9 cellular contexts compared by ENCODE assay signal in genomic region chr1:184743062-184743756, GRCh38. TPM values are rescaled to one million over a fixed set of nuclear protein-coding genes. Genes with fewer than 3 reads are reported as not detected.
DNase-seq lines count a peak whose midpoint lies in the region; ATAC-seq, FAIRE-seq and TF ChIP-seq lines count a peak whose summit lies in the region.
"Had no signal": no experiment of that assay in that cellular context is flagged by ENCODE, and none has a peak within 500 bp of the region (broad histone marks: within the 10 kb centered on the region; RNA-seq: fewer than 3 reads in every experiment).

No MANE protein-coding gene starts in this region.

- H3K4me1 Mint-ChIP-seq in activated T-cell treated with anti-CD3 and anti-CD28 coated beads, Interleukin-2, amount 50 U/mL, for 24 hours (ENCODE audit: low read depth), result peaks cover 65% of the 10 kb centered on the region
- H3K4me1 Mint-ChIP-seq in T-helper 17 cell, result peaks cover 42% of the 10 kb centered on the region

- H3K27me3 Mint-ChIP-seq in activated T-cell treated with anti-CD3 and anti-CD28 coated beads, Interleukin-2, amount 50 U/mL, for 24 hours, result no peaks in the 10 kb centered on the region
- no peaks in the 10 kb centered on the region for H3K27me3 Mint-ChIP-seq in T-helper 17 cell

- H3K27ac Mint-ChIP-seq in activated T-cell treated with anti-CD3 and anti-CD28 coated beads, Interleukin-2, amount 50 U/mL, for 24 hours, result peak overlapping the region; percentile 80
- H3K27ac Mint-ChIP-seq in T-helper 17 cell, result peak overlapping the region; percentile 94

- TF ChIP-seq CTCF in pancreas (IDR thresholded peaks at IDR 0.05), result no peak
- no peak for TF ChIP-seq CTCF in testis (IDR thresholded peaks at IDR 0.05)

- no peak overlapping the region for H3K4me3 Mint-ChIP-seq in activated T-cell treated with anti-CD3 and anti-CD28 coated beads, Interleukin-2, amount 50 U/mL, for 24 hours
- H3K4me3 Mint-ChIP-seq in T-helper 17 cell, result peak overlapping the region; percentile 65

- H3K27ac ChIP-seq in pancreas (no peak overlapping the region), testis (no peak overlapping the region)

- peaks cover 27 to 44% (median 36%) of the 10 kb centered on the region in 3 donors for H3K4me1 ChIP-seq in pancreas
- no peaks in the 10 kb centered on the region for H3K4me1 ChIP-seq in testis

- intact Hi-C loops in pancreas (cut with DNase I), result no loop called here
- intact Hi-C loops in testis (cut with DNase I; ENCODE audit: low total_unique reads), result no loop called here

- no peak for DNase-seq in activated T-cell treated with anti-CD3 and anti-CD28 coated beads, Interleukin-2, amount 50 U/mL, for 24 hours
- no peak for DNase-seq in activated T-cell treated with anti-CD3 and anti-CD28 coated beads, Interleukin-2, amount 50 U/mL, for 1 hour
- no peak for DNase-seq in T-helper 17 cell
- no peak for DNase-seq in pancreas
- no peak for DNase-seq in H7
- DNase-seq in NOMO-1 (lab: John Stamatoyannopoulos, UW; ENCODE audit: unreplicated experiment in 2 of 2), result no peak
- DNase-seq in testis, result no peak

- H3K9me3 ChIP-seq in T-helper 17 cell (ENCODE audit: control insufficient read depth, low read length, poor library complexity, severe bottlenecking) (no peaks in the 10 kb centered on the region), pancreas (no peaks in the 10 kb centered on the region), testis (no peaks in the 10 kb centered on the region)

- no peaks in the 10 kb centered on the region for H3K27me3 ChIP-seq in pancreas
- H3K27me3 ChIP-seq in H7 (ENCODE audit: control insufficient read depth, insufficient read depth, low read length), result no peaks in the 10 kb centered on the region
- no peaks in the 10 kb centered on the region for H3K27me3 ChIP-seq in testis

- 39 to 48% methylated on average over 2 of the region's 2 CpGs for WGBS in pancreas, 2 donors
- WGBS in testis, 2 donors, result 76 to 80% methylated on average over 2 of the region's 2 CpGs

- H3K36me3 Mint-ChIP-seq in activated T-cell treated with anti-CD3 and anti-CD28 coated beads, Interleukin-2, amount 50 U/mL, for 24 hours (ENCODE audit: low read depth), result peaks cover 52% of the 10 kb centered on the region
- H3K36me3 Mint-ChIP-seq in T-helper 17 cell (ENCODE audit: low read depth), result no peaks in the 10 kb centered on the region

- no peak overlapping the region for H3K4me3 ChIP-seq in pancreas
- H3K4me3 ChIP-seq in H7 (ENCODE audit: insufficient read depth, low read depth, low read length), result no peak overlapping the region
- no peak overlapping the region for H3K4me3 ChIP-seq in testis
- H3K4me3 ChIP-seq: lung had no signal

- FAIRE-seq in pancreas (lab: Jason Lieb, UNC), result no peak

- H3K36me3 ChIP-seq in pancreas (no peaks in the 10 kb centered on the region), H7 (replicated peaks; ENCODE audit: control insufficient read depth, insufficient read depth, low read length) (no peaks in the 10 kb centered on the region), testis (ENCODE audit: low read depth, missing control alignments) (no peaks in the 10 kb centered on the region)

- no peaks in the 10 kb centered on the region for H3K9me3 Mint-ChIP-seq in activated T-cell treated with anti-CD3 and anti-CD28 coated beads, Interleukin-2, amount 50 U/mL, for 24 hours

- TF ChIP-seq POLR2A in testis (IDR thresholded peaks at IDR 0.05), result no peak

- ATAC-seq in HG02852 (IDR thresholded peaks at IDR 0.05; ENCODE audit: unreplicated experiment) (peak; percentile 50), T-helper 17 cell (peak; percentile 92), pancreas (peak in 3 of 4 donors; percentile 15 to 44 (median 29))

RNA-seq across cellular contexts. Expression of gene EDEM3, which starts 11.4 kb away (rescaled TPM):
- total RNA-seq in T-helper 17 cell, result 10 to 100 TPM; 25.8 to 40.4 TPM
- total RNA-seq in pancreas, result 10 to 100 TPM; 29.8 to 46.7 (median 38.0) TPM
- 10 to 100 TPM; 12.1 to 15.5 TPM for polyA plus RNA-seq in pancreas
- 14.5 and 21.1 TPM in 2 replicates for total RNA-seq in H7 (2014; rRNA removed; shearing (Covaris generic))
- 10 to 100 TPM; 23.5 to 41.0 TPM for total RNA-seq in testis
- polyA plus RNA-seq in testis (ENCODE audit: insufficient read depth, low read depth, low replicate concordance), result 20.7 TPM

Comparison
In these comparisons a context has a peak if more than half of its experiments do, and no peak if none do; other contexts are left out.
1. ATAC-seq: peak in every context shown above with its lines; median percentile 92 in T-helper 17 cell; 50 in HG02852; 29 in pancreas.